In the genomic region with DNA sequence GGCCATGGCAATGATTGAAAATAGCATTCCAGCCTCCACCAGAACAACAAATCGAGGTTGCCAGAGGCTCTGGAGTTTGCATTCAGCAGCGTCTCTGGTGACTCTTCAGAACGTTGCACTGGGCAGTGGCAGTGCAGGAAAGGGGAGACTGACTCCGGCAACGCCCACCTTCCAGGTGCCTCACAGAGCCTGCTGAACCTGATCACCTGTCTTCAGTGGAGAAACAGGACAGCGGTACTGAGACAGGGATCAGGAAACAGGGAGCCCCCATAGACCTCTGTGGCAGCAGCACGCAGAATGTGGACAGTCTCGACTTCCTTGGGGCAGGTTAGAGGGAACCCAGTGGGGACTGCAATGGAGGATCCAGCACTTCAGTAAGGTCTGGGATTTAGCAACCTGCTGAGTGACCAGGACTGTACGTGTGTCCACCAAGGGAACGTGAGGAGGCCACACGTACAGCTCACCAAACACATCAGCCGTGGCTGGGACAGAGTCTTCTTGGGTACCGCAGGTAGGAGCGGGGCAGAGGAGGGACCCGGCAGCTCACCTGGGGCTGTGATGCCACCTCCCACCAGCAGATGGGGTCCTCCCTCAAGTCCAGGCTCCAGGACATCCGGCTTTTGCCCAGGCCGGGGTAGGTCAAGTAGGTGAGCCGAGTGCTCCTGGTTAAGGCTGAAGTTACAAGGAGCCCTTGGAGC, we compare ENCODE assay signal across 8 cellular contexts.
A peak's percentile ranks its signal among the peaks of the same experiment; 100 is the strongest.
DNase-seq lines count a peak whose midpoint lies in the region; ATAC-seq and TF ChIP-seq lines count a peak whose summit lies in the region.

No MANE protein-coding gene starts in this region.

- POLR2A ChIA-PET in AG04449 (lab: Yijun Ruan, JAX), result no interaction called here

- peak; percentile 35 for TF ChIP-seq CTCF in AG04449 (IDR thresholded peaks at IDR 0.05; ENCODE audit: insufficient read depth, low read length, missing control alignments)
- TF ChIP-seq CTCF in OCI-LY3 (IDR thresholded peaks at IDR 0.05; ENCODE audit: low read depth, low read length), result peak; percentile 52
- peak; percentile 65 for TF ChIP-seq CTCF in epithelial cell of esophagus (IDR thresholded peaks at IDR 0.05; ENCODE audit: insufficient read depth, low read depth, low read length, missing control alignments)

- WGBS in neuronal stem cell (ENCODE audit: extremely low coverage in 2 of 2, insufficient read length in 2 of 2, insufficient replicate concordance in 1 of 2), 2 donors, result no CpG with 5 or more reads among the region's 18 CpGs

- H4K8ac ChIP-seq in neuronal stem cell (ENCODE audit: low read depth, low read length), result no peak overlapping the region

- H3K18ac ChIP-seq in neuronal stem cell (ENCODE audit: low read length), result peak overlapping the region; percentile 67

- no peak overlapping the region for H4K91ac ChIP-seq in neuronal stem cell (ENCODE audit: low read depth, low read length, poor library complexity)

- H3K36me3 ChIP-seq in OCI-LY3 (replicated peaks; ENCODE audit: low read depth, low read length) (peaks cover 6% of the 10 kb centered on the region), neuronal stem cell (replicated peaks in 1 of 2; ENCODE audit: control insufficient read depth in 2 of 2, insufficient read depth in 2 of 2, low read length in 2 of 2) (no peaks in the 10 kb centered on the region)

- H3K4me1 ChIP-seq in OCI-LY3 (ENCODE audit: low read length) (no peaks in the 10 kb centered on the region), neuronal stem cell (ENCODE audit: control insufficient read depth in 2 of 2, insufficient read depth in 1 of 2, low read depth in 1 of 2, low read length in 2 of 2) (peaks cover 0 to 2% of the 10 kb centered on the region in 2 donors)

- H3K27ac ChIP-seq in OCI-LY3 (ENCODE audit: low read length), result no peak overlapping the region
- H3K27ac ChIP-seq in neuronal stem cell (replicated peaks; ENCODE audit: low read length), result no peak overlapping the region

- ATAC-seq in GM18867 (IDR thresholded peaks at IDR 0.05; ENCODE audit: unreplicated experiment) (peak; percentile 73), HG03432 (IDR thresholded peaks at IDR 0.05; ENCODE audit: unreplicated experiment) (no peak)

- no peaks in the 10 kb centered on the region for H3K27me3 ChIP-seq in OCI-LY3 (ENCODE audit: low read depth, low read length)
- peaks cover 0 to 19% (median 0%) of the 10 kb centered on the region in 3 experiments for H3K27me3 ChIP-seq in neuronal stem cell (ENCODE audit: control insufficient read depth in 3 of 3, insufficient read depth in 3 of 3, low read depth in 1 of 3, low read length in 3 of 3)

- H3K4me2 ChIP-seq in OCI-LY3 (ENCODE audit: low read length), result peak overlapping the region; percentile 45
- no peak overlapping the region for H3K4me2 ChIP-seq in neuronal stem cell (ENCODE audit: insufficient read depth, low read length, poor library complexity, severe bottlenecking)

- H3K4me3 ChIP-seq in AG04449 (ENCODE audit: low read depth, low read length), result no peak overlapping the region
- H3K4me3 ChIP-seq in OCI-LY3 (ENCODE audit: low read length), result peak overlapping the region; percentile 66
- peak overlapping the region; percentile 28 for H3K4me3 ChIP-seq in epithelial cell of esophagus (ENCODE audit: low read length)
- H3K4me3 ChIP-seq in neuronal stem cell (ENCODE audit: low read length in 2 of 2), result no peak overlapping the region

- H3K79me1 ChIP-seq in neuronal stem cell (ENCODE audit: low read depth, low read length), result no peaks in the 10 kb centered on the region

- H3K4ac ChIP-seq in neuronal stem cell (ENCODE audit: low read length), result no peak overlapping the region

- H2BK12ac ChIP-seq in neuronal stem cell (ENCODE audit: low read length), result no peak overlapping the region

- H2BK120ac ChIP-seq in neuronal stem cell (ENCODE audit: low read depth, low read length), result no peak overlapping the region

- peak overlapping the region; percentile 32 for H2AK5ac ChIP-seq in neuronal stem cell (ENCODE audit: low read depth, low read length)

- peak overlapping the region; percentile 57 for H3K14ac ChIP-seq in neuronal stem cell (ENCODE audit: low read length)

- H2AFZ ChIP-seq in OCI-LY3 (ENCODE audit: low read depth, low read length) (peak overlapping the region; percentile 43; the same call in 1 of the 2 replicates), neuronal stem cell (ENCODE audit: low read length) (no peak overlapping the region)

- DNase-seq in AG04449 (ENCODE audit: low read depth, low spot score) (no peak), epithelial cell of esophagus (ENCODE audit: low read depth) (peak; percentile 23), neuronal stem cell (ENCODE audit: low spot score) (no peak), amygdala (lab: John Stamatoyannopoulos, UW) (no peak), glomerular visceral epithelial cell (ENCODE audit: extremely low spot score) (no peak)

- H2BK5ac ChIP-seq in neuronal stem cell (ENCODE audit: low read length), result no peak overlapping the region

- no peak overlapping the region for H3K23ac ChIP-seq in neuronal stem cell (ENCODE audit: low read depth, low read length, poor library complexity)

- no peaks in the 10 kb centered on the region for H4K20me1 ChIP-seq in OCI-LY3 (ENCODE audit: insufficient read depth, low read length)

- H3K79me2 ChIP-seq in OCI-LY3 (ENCODE audit: low read length), result no peaks in the 10 kb centered on the region

- H3K9ac ChIP-seq in OCI-LY3 (ENCODE audit: low read length) (no peak overlapping the region), neuronal stem cell (ENCODE audit: low read depth, low read length, poor library complexity) (no peak overlapping the region)

- H2BK15ac ChIP-seq in neuronal stem cell (ENCODE audit: low read length), result no peak overlapping the region

- H3K9me3 ChIP-seq in OCI-LY3 (ENCODE audit: insufficient read depth, low read length) (no peaks in the 10 kb centered on the region), neuronal stem cell (replicated peaks in 1 of 2; ENCODE audit: control insufficient read depth in 2 of 2, insufficient read depth in 1 of 2, low read depth in 1 of 2, low read length in 2 of 2) (no peaks in the 10 kb centered on the region)

- CTCF ChIA-PET in AG04449 (lab: Yijun Ruan, JAX), result interaction anchor here (1.4 to 2.4 kb wide), 2 partner anchors 15 to 163 kb away, joined by 4 to 10 read pairs; no protein-coding TSS in a partner anchor

Comparison
In these comparisons a context has a peak if more than half of its experiments do, and no peak if none do; other contexts are left out.
1. H3K4me3 ChIP-seq: peak in OCI-LY3 (single experiment) and epithelial cell of esophagus (single experiment); none in AG04449 (single experiment) and neuronal stem cell (0 of 2).
2. Peak in every context shown above with its lines, with median percentiles within 50 percentile points of each other: CTCF ChIP-seq.